ENCODE assay signal across 10 cellular contexts in genomic region chr11:129973068-129973467, GRCh38. TPM values are rescaled to one million over a fixed set of nuclear protein-coding genes. Genes with fewer than 3 reads are reported as not detected.
DNase-seq lines count a peak whose midpoint lies in the region; ATAC-seq, FAIRE-seq and TF ChIP-seq lines count a peak whose summit lies in the region.
"Had no signal": no experiment of that assay in that cellular context is flagged by ENCODE, and none has a peak within 500 bp of the region (broad histone marks: within the 10 kb centered on the region; RNA-seq: fewer than 3 reads in every experiment).

No MANE protein-coding gene starts in this region.

- H3K4me1 Mint-ChIP-seq in chondrocyte (ENCODE audit: low read depth), result peaks cover 16% of the 10 kb centered on the region

- no peak overlapping the region for H3K4me3 Mint-ChIP-seq in chondrocyte (ENCODE audit: unreplicated experiment)

- peak; percentile 73 for ATAC-seq in GM21515 (IDR thresholded peaks at IDR 0.05; ENCODE audit: unreplicated experiment)
- ATAC-seq in HG03439 (IDR thresholded peaks at IDR 0.05; ENCODE audit: unreplicated experiment), result peak; percentile 94

- peaks cover 2% of the 10 kb centered on the region for H3K36me3 Mint-ChIP-seq in chondrocyte (ENCODE audit: low read depth)

- TF ChIP-seq POLR2A in GM12891 (IDR thresholded peaks at IDR 0.05; ENCODE audit: low read depth, low read length), result no peak

- H3K27ac Mint-ChIP-seq in chondrocyte (ENCODE audit: unreplicated experiment), result no peak overlapping the region

- peak; percentile 23 for FAIRE-seq in GM12891 (lab: Jason Lieb, UNC)

- H3K9me3 Mint-ChIP-seq in chondrocyte (ENCODE audit: low read depth), result no peaks in the 10 kb centered on the region

- DNase-seq in GM12891 (ENCODE audit: insufficient read length, low spot score) (no peak), astrocyte of the hippocampus (ENCODE audit: low read depth, low spot score) (peak; percentile 17), activated gamma-delta T cell (lab: John Stamatoyannopoulos, UW) (no peak), chondrocyte (ENCODE audit: low spot score) (no peak), NCI-H345 treated with DMSO at 0.1 percent for 48 hours (lab: John Stamatoyannopoulos, UW; ENCODE audit: unreplicated experiment) (no peak)
- DNase-seq in activated CD4-positive, alpha-beta T cell treated with anti-CD3 and anti-CD28 coated beads, Interleukin-2, amount 50 U/mL, for 48 hours, result no peak
- DNase-seq: activated naive CD4-positive, alpha-beta T cell treated with anti-CD3 and anti-CD28 coated beads, Interleukin-2, amount 50 U/mL, for 16 hours; NCI-H1048 had no signal

- TF ChIP-seq CTCF in chondrocyte (IDR thresholded peaks at IDR 0.05), result no peak

- no peaks in the 10 kb centered on the region for H3K27me3 Mint-ChIP-seq in chondrocyte (ENCODE audit: low read depth)

TF ChIP-seq in GM12891, 5 proteins besides CTCF, POLR2A, EP300 and RAD21:
- TF ChIP-seq PAX5 (IDR thresholded peaks at IDR 0.05; ENCODE audit: insufficient read depth, low read length, severe bottlenecking), result no peak
- TF ChIP-seq SPI1 (IDR thresholded peaks at IDR 0.05; ENCODE audit: low read depth, low read length), result no peak
- no peak for TF ChIP-seq POLR2AphosphoS5 (IDR thresholded peaks at IDR 0.05; ENCODE audit: low read depth, low read length)
- no peak for TF ChIP-seq POU2F2 (IDR thresholded peaks at IDR 0.05; ENCODE audit: low read depth, low read length)
- TF ChIP-seq TAF1 (IDR thresholded peaks at IDR 0.05; ENCODE audit: low read depth, low read length), result no peak

RNA-seq across cellular contexts. Expression of gene PRDM10, which starts 29.6 kb away (rescaled TPM):
- 1.6 TPM for polyA plus RNA-seq in GM12891 (2012; ENCODE audit: low read depth, missing spikeins)
- total RNA-seq in chondrocyte, result 7.6 to 13.1 TPM (median 8.2 TPM) in 3 replicates
